1 cellular context compared by ENCODE assay signal in the genomic region with DNA sequence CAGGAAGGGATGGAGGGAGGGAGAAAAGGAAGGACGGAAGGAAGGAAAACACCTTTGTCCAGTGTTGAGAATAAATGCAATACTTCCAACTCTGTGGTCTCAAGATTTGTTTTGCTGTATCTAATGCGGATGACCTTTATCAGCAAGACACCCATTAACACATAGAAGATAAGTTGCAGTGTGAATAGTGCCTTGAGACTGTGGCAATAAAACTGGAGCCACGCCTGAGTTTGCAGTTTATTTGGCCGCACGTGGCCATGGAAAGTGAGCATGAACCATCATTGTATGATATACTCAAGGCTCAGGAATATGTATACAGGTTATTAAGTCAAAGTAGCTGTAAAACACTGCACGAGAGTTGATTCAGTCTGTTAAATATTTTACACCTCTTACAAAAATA.
TF ChIP-seq lines count a peak whose summit lies in the region.

No MANE protein-coding gene starts in this region.

TF ChIP-seq in IMR-90, 13 proteins besides CTCF, POLR2A, EP300 and RAD21:
- no peak for TF ChIP-seq CHD1 (IDR thresholded peaks at IDR 0.05; ENCODE audit: low read depth, low read length)
- TF ChIP-seq MXI1 (IDR thresholded peaks at IDR 0.05; ENCODE audit: borderline replicate concordance, low read depth, low read length): no peak
- no peak for TF ChIP-seq BHLHE40 (IDR thresholded peaks at IDR 0.05; ENCODE audit: low read depth, low read length)
- no peak for TF ChIP-seq MAFK (IDR thresholded peaks at IDR 0.05; ENCODE audit: low read depth, low read length)
- TF ChIP-seq MAZ (IDR thresholded peaks at IDR 0.05; ENCODE audit: borderline replicate concordance, low read depth, low read length): no peak
- TF ChIP-seq RFX5 (IDR thresholded peaks at IDR 0.05; ENCODE audit: low read depth, low read length): no peak
- no peak for TF ChIP-seq SMC3 (IDR thresholded peaks at IDR 0.05; ENCODE audit: low read depth, low read length)
- no peak for TF ChIP-seq NFE2L2 (IDR thresholded peaks at IDR 0.05; ENCODE audit: low read depth, low read length)
- TF ChIP-seq, protein P1, sequence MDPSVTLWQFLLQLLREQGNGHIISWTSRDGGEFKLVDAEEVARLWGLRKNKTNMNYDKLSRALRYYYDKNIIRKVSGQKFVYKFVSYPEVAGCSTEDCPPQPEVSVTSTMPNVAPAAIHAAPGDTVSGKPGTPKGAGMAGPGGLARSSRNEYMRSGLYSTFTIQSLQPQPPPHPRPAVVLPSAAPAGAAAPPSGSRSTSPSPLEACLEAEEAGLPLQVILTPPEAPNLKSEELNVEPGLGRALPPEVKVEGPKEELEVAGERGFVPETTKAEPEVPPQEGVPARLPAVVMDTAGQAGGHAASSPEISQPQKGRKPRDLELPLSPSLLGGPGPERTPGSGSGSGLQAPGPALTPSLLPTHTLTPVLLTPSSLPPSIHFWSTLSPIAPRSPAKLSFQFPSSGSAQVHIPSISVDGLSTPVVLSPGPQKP (IDR thresholded peaks at IDR 0.05; ENCODE audit: borderline replicate concordance, low read depth, low read length): no peak
- TF ChIP-seq FOS (IDR thresholded peaks at IDR 0.05; ENCODE audit: low read depth, low read length): no peak
- TF ChIP-seq CEBPB (IDR thresholded peaks at IDR 0.05; ENCODE audit: low read depth, low read length): no peak
- no peak for TF ChIP-seq RCOR1 (IDR thresholded peaks at IDR 0.05; ENCODE audit: insufficient replicate concordance, low read length)
- TF ChIP-seq, protein P2, sequence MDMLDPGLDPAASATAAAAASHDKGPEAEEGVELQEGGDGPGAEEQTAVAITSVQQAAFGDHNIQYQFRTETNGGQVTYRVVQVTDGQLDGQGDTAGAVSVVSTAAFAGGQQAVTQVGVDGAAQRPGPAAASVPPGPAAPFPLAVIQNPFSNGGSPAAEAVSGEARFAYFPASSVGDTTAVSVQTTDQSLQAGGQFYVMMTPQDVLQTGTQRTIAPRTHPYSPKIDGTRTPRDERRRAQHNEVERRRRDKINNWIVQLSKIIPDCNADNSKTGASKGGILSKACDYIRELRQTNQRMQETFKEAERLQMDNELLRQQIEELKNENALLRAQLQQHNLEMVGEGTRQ (IDR thresholded peaks at IDR 0.05; ENCODE audit: low read depth, low read length): no peak
